15 cellular contexts compared by ENCODE assay signal in genomic region chr9:122040573-122041242, GRCh38. TPM values are rescaled to one million over a fixed set of nuclear protein-coding genes. Genes with fewer than 3 reads are reported as not detected.
DNase-seq lines count a peak whose midpoint lies in the region; ATAC-seq and TF ChIP-seq lines count a peak whose summit lies in the region.
"Had no signal": no experiment of that assay in that cellular context is flagged by ENCODE, and none has a peak within 500 bp of the region (broad histone marks: within the 10 kb centered on the region; RNA-seq: fewer than 3 reads in every experiment).

No MANE protein-coding gene starts in this region.

- WGBS in SK-N-SH (ENCODE audit: low lambda C conversion rate), result 36% methylated on average over 1 of the region's 1 CpG
- WGBS in spleen, 5 donors, result 0 to 47% (median 17%) methylated on average over 1 of the region's 1 CpG

- H3K27me3 Mint-ChIP-seq in memory B cell, result peaks cover 7% of the 10 kb centered on the region
- H3K27me3 Mint-ChIP-seq: CD4-positive, alpha-beta memory T cell had no signal

- intact Hi-C loops in spleen (cut with DNase I; ENCODE audit: low total_unique reads), result no loop called here

- peaks cover 4% of the 10 kb centered on the region for H3K9me3 Mint-ChIP-seq in memory B cell

- no peaks in the 10 kb centered on the region for H4K20me1 ChIP-seq in SK-N-SH (ENCODE audit: insufficient read depth)

- H3F3A ChIP-seq in SK-N-SH (replicated peaks; ENCODE audit: insufficient read depth), result no peaks in the 10 kb centered on the region

- H3K9me2 ChIP-seq in SK-N-SH, result no peaks in the 10 kb centered on the region

- DNase-seq in SK-N-SH, result no peak
- no peak for DNase-seq in memory B cell (ENCODE audit: low spot score in 2 of 2)
- DNase-seq in spleen, result no peak
- DNase-seq in stimulated activated CD4-positive, alpha-beta T cell treated with anti-CD3 and anti-CD28 coated beads, Interleukin-4, amount 100 ng/mL, for 24 hours, result no peak
- DNase-seq: CD4-positive, alpha-beta memory T cell; NCI-H1436 treated with DMSO at 0.1 percent for 48 hours; NCI-H2227 treated with DMSO at 0.1 percent for 48 hours; NCI-H526 had no signal

- peak overlapping the region; percentile 42 to 74 for H3K27ac ChIP-seq in SK-N-SH (ENCODE audit: low read depth in 2 of 2, low read length in 1 of 2)
- peak overlapping the region in 6 of 8 donors; percentile 10 to 70 (median 34) for H3K27ac ChIP-seq in spleen
- H3K27ac ChIP-seq: SK-N-MC had no signal

- H3K4me1 ChIP-seq in SK-N-SH (ENCODE audit: control insufficient read depth in 1 of 2, insufficient read depth in 2 of 2, low read depth in 1 of 2, low read length in 1 of 2) (peaks cover 10 to 12% of the 10 kb centered on the region in 2 experiments; a peak in 3 of 4 replicates), spleen (peaks cover 0 to 8% (median 3%) of the 10 kb centered on the region in 6 donors)

- H3K4me2 ChIP-seq in SK-N-SH, result no peak overlapping the region

- TF ChIP-seq POLR2A in spleen (IDR thresholded peaks at IDR 0.05), result no peak

- POLR2A ChIA-PET in SK-N-SH (lab: Yijun Ruan, JAX), result no interaction called here

- no peaks in the 10 kb centered on the region for H3K27me3 ChIP-seq in SK-N-SH (ENCODE audit: insufficient read depth)
- no peaks in the 10 kb centered on the region for H3K27me3 ChIP-seq in spleen (replicated peaks in 1 of 7)
- H3K27me3 ChIP-seq: BE2C had no signal

- TF ChIP-seq CTCF in SK-N-SH (IDR thresholded peaks at IDR 0.05) (no peak), spleen (IDR thresholded peaks at IDR 0.05 in 8 of 11, conservative IDR thresholded peaks at IDR 0.05 in 3 of 11) (no peak)

- CTCF ChIA-PET in SK-N-SH (lab: Yijun Ruan, JAX), result interaction anchor here (1.3 to 1.5 kb wide), 2 partner anchors 12 to 30 kb away, joined by 3 read pairs; no protein-coding TSS in a partner anchor

- H3K4me3 ChIP-seq in SK-N-SH (ENCODE audit: low read depth in 2 of 2, low read length in 1 of 2) (no peak overlapping the region), spleen (no peak overlapping the region)
- H3K4me3 ChIP-seq: HAP-1, SK-N-MC had no signal

- TF ChIP-seq RAD21 in SK-N-SH (IDR thresholded peaks at IDR 0.05; ENCODE audit: low read length), result no peak

- H3K27ac Mint-ChIP-seq in memory B cell, result no peak overlapping the region
- H3K27ac Mint-ChIP-seq: CD4-positive, alpha-beta memory T cell had no signal

- ATAC-seq in GM18907 (IDR thresholded peaks at IDR 0.05; ENCODE audit: unreplicated experiment) (peak; percentile 52), memory B cell (ENCODE audit: low read depth) (peak; percentile 84), GM19035 (IDR thresholded peaks at IDR 0.05; ENCODE audit: unreplicated experiment) (no peak), HG03108 (IDR thresholded peaks at IDR 0.05; ENCODE audit: unreplicated experiment) (no peak)

- H3K36me3 Mint-ChIP-seq in memory B cell, result peaks cover 36% of the 10 kb centered on the region

- no peak overlapping the region for H2AFZ ChIP-seq in SK-N-SH (ENCODE audit: low read depth)

- H3K9ac ChIP-seq in SK-N-SH, result no peak overlapping the region

- H3K79me2 ChIP-seq in SK-N-SH (ENCODE audit: insufficient read depth), result no peaks in the 10 kb centered on the region

- H3K9me3 ChIP-seq in SK-N-SH, result no peaks in the 10 kb centered on the region
- H3K9me3 ChIP-seq in spleen, result peaks cover 0 to 13% (median 0%) of the 10 kb centered on the region in 8 donors
- H3K9me3 ChIP-seq: BE2C, HAP-1 had no signal

- H3K36me3 ChIP-seq in SK-N-SH (replicated peaks in 1 of 2; ENCODE audit: control insufficient read depth in 1 of 2, insufficient read depth in 2 of 2, low read length in 1 of 2) (peaks cover 0 to 4% of the 10 kb centered on the region in 2 experiments), spleen (peaks cover 0 to 29% (median 10%) of the 10 kb centered on the region in 6 donors)
- H3K36me3 ChIP-seq: HAP-1 had no signal

- H3K4me3 Mint-ChIP-seq in memory B cell, result no peak overlapping the region
- H3K4me3 Mint-ChIP-seq: IgD-negative memory B cell had no signal

- TF ChIP-seq EP300 in SK-N-SH (IDR thresholded peaks at IDR 0.05; ENCODE audit: borderline replicate concordance in 1 of 2, low read depth in 1 of 2, low read length in 1 of 2), result no peak

- H3K4me1 Mint-ChIP-seq in memory B cell, result peaks cover 4% of the 10 kb centered on the region
- H3K4me1 Mint-ChIP-seq: CD4-positive, alpha-beta memory T cell had no signal

TF ChIP-seq in SK-N-SH, 30 proteins besides CTCF, POLR2A, EP300 and RAD21:
- TF ChIP-seq NFIC (IDR thresholded peaks at IDR 0.05; ENCODE audit: borderline replicate concordance), result no peak
- TF ChIP-seq NRF1 (IDR thresholded peaks at IDR 0.05; ENCODE audit: low read depth, low read length), result no peak
- no peak for TF ChIP-seq PBX3 (IDR thresholded peaks at IDR 0.05)
- no peak for TF ChIP-seq POLR2AphosphoS5 (IDR thresholded peaks at IDR 0.05; ENCODE audit: low read depth, low read length)
- TF ChIP-seq EZH2phosphoT487 (IDR thresholded peaks at IDR 0.05; ENCODE audit: borderline replicate concordance, low read depth), result no peak
- TF ChIP-seq RXRA (IDR thresholded peaks at IDR 0.05; ENCODE audit: borderline replicate concordance, low read depth), result no peak
- TF ChIP-seq MEF2A (IDR thresholded peaks at IDR 0.05; ENCODE audit: borderline replicate concordance, low read depth), result no peak
- no peak for TF ChIP-seq SMC3 (IDR thresholded peaks at IDR 0.05; ENCODE audit: low read depth, low read length)
- no peak for TF ChIP-seq YY1 (IDR thresholded peaks at IDR 0.05; ENCODE audit: low read depth)
- no peak for TF ChIP-seq MXI1 (IDR thresholded peaks at IDR 0.05; ENCODE audit: low read depth, low read length)
- TF ChIP-seq, protein P1, sequence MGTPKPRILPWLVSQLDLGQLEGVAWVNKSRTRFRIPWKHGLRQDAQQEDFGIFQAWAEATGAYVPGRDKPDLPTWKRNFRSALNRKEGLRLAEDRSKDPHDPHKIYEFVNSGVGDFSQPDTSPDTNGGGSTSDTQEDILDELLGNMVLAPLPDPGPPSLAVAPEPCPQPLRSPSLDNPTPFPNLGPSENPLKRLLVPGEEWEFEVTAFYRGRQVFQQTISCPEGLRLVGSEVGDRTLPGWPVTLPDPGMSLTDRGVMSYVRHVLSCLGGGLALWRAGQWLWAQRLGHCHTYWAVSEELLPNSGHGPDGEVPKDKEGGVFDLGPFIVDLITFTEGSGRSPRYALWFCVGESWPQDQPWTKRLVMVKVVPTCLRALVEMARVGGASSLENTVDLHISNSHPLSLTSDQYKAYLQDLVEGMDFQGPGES (IDR thresholded peaks at IDR 0.05; ENCODE audit: low read depth, low read length), result no peak
- TF ChIP-seq FOSL2 (IDR thresholded peaks at IDR 0.05; ENCODE audit: borderline replicate concordance, low read depth), result no peak
- TF ChIP-seq SIN3A (IDR thresholded peaks at IDR 0.05; ENCODE audit: borderline replicate concordance, low read depth, low read length), result no peak
- no peak for TF ChIP-seq GATA2 (CRISPR knock-in tag; IDR thresholded peaks at IDR 0.05)
- TF ChIP-seq CHD2 (IDR thresholded peaks at IDR 0.05; ENCODE audit: low read length, partially characterized antibody), result no peak

RNA-seq across cellular contexts. Expression of gene TTLL11, which starts 52.4 kb away (rescaled TPM):
- polyA plus RNA-seq in SK-N-SH (2012; rRNA removed) (6.0 and 6.8 TPM in 2 replicates), spleen (1 to 10 TPM; 1.6 to 5.1 (median 3.0) TPM)
- 3.9 and 5.4 TPM in 2 replicates for polyA plus RNA-seq in SK-N-SH (2012; cell fraction: cytosol; rRNA removed)
- 6.6 and 8.0 TPM in 2 replicates for polyA plus RNA-seq in SK-N-SH (2012; cell fraction: nucleus; rRNA removed)
- 10 to 100 TPM in 3 of 7 donors, 1 to 10 TPM in 4; 6.9 to 12.8 (median 9.5) TPM for total RNA-seq in spleen

Comparison
In these comparisons a context has a peak if more than half of its experiments do, and no peak if none do; other contexts are left out.
1. ATAC-seq: peak in GM18907 (single experiment) and memory B cell (single experiment); none in GM19035 (single experiment) and HG03108 (single experiment).